8 cellular contexts compared by ENCODE assay signal in the genomic region with DNA sequence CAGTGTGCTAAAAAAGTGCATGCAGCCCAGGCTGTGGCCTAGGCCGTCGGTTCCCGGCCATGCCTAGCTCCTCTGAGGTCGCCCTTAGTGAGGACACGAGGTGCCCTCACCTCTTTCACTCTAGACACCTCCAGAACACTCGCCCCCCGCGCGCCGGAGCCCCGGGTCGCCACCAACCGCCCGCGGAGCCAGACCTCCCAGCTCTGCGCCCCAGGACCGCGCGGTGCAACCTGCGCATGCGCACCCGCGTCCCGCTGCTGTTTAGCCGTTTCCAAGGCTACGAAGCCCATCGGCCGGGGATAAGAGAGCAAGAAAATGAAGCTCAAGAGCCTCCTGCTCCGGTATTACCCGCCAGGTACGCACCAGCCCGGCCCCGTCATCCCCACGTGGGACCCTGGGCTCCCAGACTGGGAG. TPM values are rescaled to one million over a fixed set of nuclear protein-coding genes. Genes with fewer than 3 reads are reported as not detected.
DNase-seq lines count a peak whose midpoint lies in the region; ATAC-seq and TF ChIP-seq lines count a peak whose summit lies in the region.

A gene with protein sequence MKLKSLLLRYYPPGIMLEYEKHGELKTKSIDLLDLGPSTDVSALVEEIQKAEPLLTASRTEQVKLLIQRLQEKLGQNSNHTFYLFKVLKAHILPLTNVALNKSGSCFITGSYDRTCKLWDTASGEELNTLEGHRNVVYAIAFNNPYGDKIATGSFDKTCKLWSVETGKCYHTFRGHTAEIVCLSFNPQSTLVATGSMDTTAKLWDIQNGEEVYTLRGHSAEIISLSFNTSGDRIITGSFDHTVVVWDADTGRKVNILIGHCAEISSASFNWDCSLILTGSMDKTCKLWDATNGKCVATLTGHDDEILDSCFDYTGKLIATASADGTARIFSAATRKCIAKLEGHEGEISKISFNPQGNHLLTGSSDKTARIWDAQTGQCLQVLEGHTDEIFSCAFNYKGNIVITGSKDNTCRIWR (plus strand): TSS at position 257 of the 414 bp plus-strand sequence. CDS start 59 bp downstream, at position 316.

- DNase-seq in CD8-positive, alpha-beta T cell, result peak in 2 of 7 experiments; percentile 26 to 40
- DNase-seq in T1000 (lab: John Stamatoyannopoulos, UW), result peak; percentile 23
- DNase-seq in central memory CD4-positive, alpha-beta T cell, result peak; percentile 66
- DNase-seq in inferior parietal cortex (ENCODE audit: extremely low spot score), result peak; percentile 62
- peak; percentile 6 to 11 for DNase-seq in stimulated activated CD4-positive, alpha-beta T cell treated with anti-CD3 and anti-CD28 coated beads, Interleukin-15, amount 100 ng/mL, for 48 hours (ENCODE audit: low read depth in 2 of 2)

- H3K27ac ChIP-seq in CD8-positive, alpha-beta T cell (ENCODE audit: low read depth, low read length), result no peak within 1 kb of the TSS

- POLR2A ChIA-PET in CD8-positive, alpha-beta T cell (lab: Charles Lee), result no interaction called here

- CTCF ChIA-PET in CD8-positive, alpha-beta T cell (lab: Charles Lee), result interaction anchor here (1.4 kb wide), 1 partner anchor 19 kb away, joined by 3 read pairs; no protein-coding TSS in a partner anchor

- intact Hi-C loops in CD8-positive, alpha-beta T cell (cut with DNase I, micrococcal nuclease), result no loop called here

- no peak within 1 kb of the TSS for H3K27ac Mint-ChIP-seq in CD8-positive, alpha-beta T cell

- peaks cover 2% of the 10 kb centered on the region for H3K4me1 Mint-ChIP-seq in CD8-positive, alpha-beta T cell (ENCODE audit: low read depth)

- no peak within 1 kb of the TSS for H3K4me3 Mint-ChIP-seq in CD8-positive, alpha-beta T cell

- H3K27me3 Mint-ChIP-seq in CD8-positive, alpha-beta T cell (ENCODE audit: low read depth), result peaks cover 43% of the 10 kb centered on the region

- no peaks in the 10 kb centered on the region for H3K9me3 ChIP-seq in CD8-positive, alpha-beta T cell (ENCODE audit: low read length)

- TF ChIP-seq CTCF in CD8-positive, alpha-beta T cell (IDR thresholded peaks at IDR 0.05), result no peak

- no peaks in the 10 kb centered on the region for H3K36me3 Mint-ChIP-seq in CD8-positive, alpha-beta T cell

- H3K27me3 ChIP-seq in CD8-positive, alpha-beta T cell (ENCODE audit: insufficient read depth, low read length), result no peaks in the 10 kb centered on the region

- H3K4me1 ChIP-seq in CD8-positive, alpha-beta T cell (ENCODE audit: insufficient read depth, low read length), result no peaks in the 10 kb centered on the region

- no peaks in the 10 kb centered on the region for H3K9me3 Mint-ChIP-seq in CD8-positive, alpha-beta T cell

- H3K36me3 ChIP-seq in CD8-positive, alpha-beta T cell (ENCODE audit: insufficient read depth, low read length), result no peaks in the 10 kb centered on the region

- no peak within 1 kb of the TSS for H3K4me3 ChIP-seq in CD8-positive, alpha-beta T cell (ENCODE audit: low read depth, low read length)

- ATAC-seq in CD8-positive, alpha-beta T cell, result peak; percentile 57
- peak; percentile 72 for ATAC-seq in HG02588 (IDR thresholded peaks at IDR 0.05; ENCODE audit: unreplicated experiment)
- no peak for ATAC-seq in HG03108 (IDR thresholded peaks at IDR 0.05; ENCODE audit: unreplicated experiment)
- no peak for ATAC-seq in HG03139 (IDR thresholded peaks at IDR 0.05; ENCODE audit: unreplicated experiment)

RNA-seq across cellular contexts. Expression of the gene that starts here (rescaled TPM):
- total RNA-seq in CD8-positive, alpha-beta T cell, result not detected

Comparison
In these comparisons a context has a peak if more than half of its experiments do, and no peak if none do; other contexts are left out.
1. Peak in ATAC-seq in CD8-positive, alpha-beta T cell; RNA of the gene not detected or under 1 TPM.